19 cellular contexts compared by ENCODE assay signal in the genomic region with DNA sequence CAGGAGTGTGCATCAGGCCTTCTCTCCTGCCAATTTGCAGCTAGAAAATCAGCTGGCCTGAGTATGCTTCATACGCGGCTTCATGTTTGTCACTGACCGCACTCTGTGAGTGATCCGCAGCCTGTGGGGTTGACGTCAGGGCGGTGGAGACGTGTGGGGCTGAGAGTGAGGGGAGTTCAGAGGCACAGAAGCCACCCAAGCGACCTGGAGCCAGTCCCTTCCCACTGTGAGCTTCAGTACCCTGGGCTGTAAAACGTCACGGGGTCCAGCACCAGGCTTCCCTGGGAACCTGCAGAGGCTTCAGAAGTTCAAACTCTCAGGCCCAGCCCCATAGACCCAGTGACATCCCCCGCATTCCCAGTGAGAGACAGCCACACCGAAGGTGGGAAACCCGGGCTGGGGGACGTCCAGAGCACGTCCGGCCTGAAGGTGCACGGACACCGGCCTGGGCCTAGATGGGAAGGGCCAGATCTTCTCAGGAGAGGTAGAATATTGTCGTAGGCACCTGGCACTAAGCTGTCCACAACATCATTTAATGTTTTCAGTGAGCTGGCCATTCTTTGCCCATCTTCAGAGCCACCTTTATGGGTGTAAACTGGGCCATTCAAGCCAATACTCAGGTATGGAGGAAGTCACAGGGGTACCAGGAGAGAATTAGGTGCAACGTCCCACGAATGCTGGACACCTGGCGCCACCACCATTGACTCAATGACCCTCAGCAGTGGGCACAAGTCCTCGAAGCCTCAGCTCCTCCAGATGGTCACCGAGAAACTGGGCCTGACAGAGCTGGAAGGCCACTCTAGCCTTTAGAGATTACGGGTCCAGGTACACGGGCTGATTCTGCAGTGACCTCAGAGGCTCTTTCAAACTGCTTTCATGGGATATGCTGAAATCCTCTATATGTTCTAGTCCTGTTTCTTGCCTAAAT.
DNase-seq lines count a peak whose midpoint lies in the region; ATAC-seq, FAIRE-seq and TF ChIP-seq lines count a peak whose summit lies in the region.
"Had no signal": no experiment of that assay in that cellular context is flagged by ENCODE, and none has a peak within 500 bp of the region (broad histone marks: within the 10 kb centered on the region; RNA-seq: fewer than 3 reads in every experiment).

No MANE protein-coding gene starts in this region.

- DNase-seq in Daoy (ENCODE audit: low read depth) (peak; percentile 55), islet precursor cell (peak; percentile 36), mesenteric fat pad (ENCODE audit: low spot score) (peak; percentile 62), posterior vena cava (ENCODE audit: low spot score) (peak; percentile 68), NCI-H446 treated with DMSO at 0.1 percent for 48 hours (lab: John Stamatoyannopoulos, UW) (no peak), RKO (ENCODE audit: low spot score) (no peak), D721Med (ENCODE audit: insufficient read length, low spot score) (no peak)
- DNase-seq: AML-193, Caco-2, Calu3, DMS79 treated with DMSO at 0.1 percent for 48 hours, EL, GDM1 had no signal

- ATAC-seq in GM19397 (IDR thresholded peaks at IDR 0.05; ENCODE audit: unreplicated experiment): no peak
- ATAC-seq: A549; CD8-positive, alpha-beta T cell; GM12878 had no signal

- no peak for FAIRE-seq in D721Med (lab: Jason Lieb, UNC)
- FAIRE-seq: A549, GM12878, GM12892, GM19239 had no signal

- no peak for TF ChIP-seq CTCF in D721Med (IDR thresholded peaks at IDR 0.05; ENCODE audit: insufficient read depth, missing control alignments)

- intact Hi-C loops in posterior vena cava (cut with DNase I): loop anchor here in 1 of 2 donors (1.0 kb wide), 1 partner anchor 42 kb away; no protein-coding TSS in a partner anchor

Comparison
In these comparisons a context has a peak if more than half of its experiments do, and no peak if none do; other contexts are left out.
1. DNase-seq: peak in Daoy (single experiment), islet precursor cell (single experiment), mesenteric fat pad (single experiment) and posterior vena cava (single experiment); none in NCI-H446 treated with DMSO at 0.1 percent for 48 hours (single experiment), RKO (single experiment) and D721Med (single experiment).